ENCODE assay signal across 8 cellular contexts in the genomic region with DNA sequence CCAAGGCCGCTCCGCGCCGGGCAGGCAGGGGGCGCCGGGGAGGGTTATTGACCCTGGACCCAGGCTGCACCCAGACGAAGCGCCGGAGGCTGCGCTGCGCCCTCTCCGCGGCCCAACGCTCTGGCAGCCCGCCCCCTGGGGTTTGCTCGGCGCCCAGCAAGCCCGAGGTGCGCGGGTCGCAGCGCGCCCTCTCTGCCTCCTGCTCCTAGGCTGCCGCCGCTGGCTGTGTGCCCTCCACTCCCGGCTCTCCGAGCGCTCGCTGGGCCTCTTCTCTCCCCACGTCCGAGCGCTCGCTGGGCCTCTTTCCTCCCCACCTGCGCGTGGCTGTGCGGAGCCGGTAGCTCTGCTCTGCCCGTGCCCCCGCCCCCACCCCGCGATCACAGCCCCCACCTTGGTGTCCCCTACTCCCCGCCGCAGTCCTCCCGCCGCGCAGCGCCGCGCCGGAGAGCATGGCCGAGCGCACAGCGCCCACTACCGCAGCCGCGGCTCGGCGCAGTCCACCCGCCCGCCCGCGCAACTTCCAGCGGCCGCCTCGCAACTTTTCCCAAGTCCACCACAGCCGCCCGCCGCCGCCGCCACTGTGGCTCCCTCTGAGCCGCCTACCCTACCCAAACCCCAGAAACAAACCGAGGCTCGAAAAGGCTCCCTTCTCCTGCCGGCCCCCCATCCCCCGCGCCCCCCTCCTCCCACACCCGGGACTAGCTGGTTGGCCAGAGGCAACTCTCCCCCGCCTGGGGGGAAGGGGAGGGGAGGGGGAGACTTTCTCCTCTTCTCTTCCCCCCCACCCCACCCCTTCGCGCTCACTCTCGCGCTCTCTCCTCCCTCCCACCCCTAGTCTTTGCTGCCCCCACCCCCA.
DNase-seq lines count a peak whose midpoint lies in the region; ATAC-seq and TF ChIP-seq lines count a peak whose summit lies in the region.

No MANE protein-coding gene starts in this region.

- no peaks in the 10 kb centered on the region for H3K9me3 Mint-ChIP-seq in nephron progenitor cell

- peak overlapping the region; percentile 47 for H3K4me3 ChIP-seq in AG09309 (ENCODE audit: control insufficient read depth, low read depth, low read length)
- H3K4me3 ChIP-seq in foreskin fibroblast (ENCODE audit: low read depth in 1 of 2, low read length in 2 of 2), result peak overlapping the region; percentile 37 to 61

- peaks cover 84% of the 10 kb centered on the region for H3K27me3 Mint-ChIP-seq in nephron progenitor cell (ENCODE audit: low read depth, poor library complexity)

- TF ChIP-seq CTCF in AG09309 (IDR thresholded peaks at IDR 0.05; ENCODE audit: control insufficient read depth, insufficient read depth, low read depth, low read length, missing control alignments) (peak; percentile 24), foreskin fibroblast (IDR thresholded peaks at IDR 0.05; ENCODE audit: low read depth, low read length) (peak; percentile 16), nephron progenitor cell (IDR thresholded peaks at IDR 0.05) (peak; percentile 75)

- peak overlapping the region; percentile 25 for H3K27ac Mint-ChIP-seq in nephron progenitor cell

- no peak for DNase-seq in AG09309 (ENCODE audit: low read depth)
- DNase-seq in NCI-H2107 treated with DMSO at 0.1 percent for 48 hours (lab: John Stamatoyannopoulos, UW; ENCODE audit: unreplicated experiment), result peak; percentile 88
- DNase-seq in activated CD8-positive, alpha-beta memory T cell treated with anti-CD3 and anti-CD28 coated beads, Interleukin-2, amount 50 U/mL, for 48 hours, result peak; percentile 76
- peak; percentile 54 to 85 for DNase-seq in foreskin fibroblast
- peak; percentile 91 for DNase-seq in nephron progenitor cell
- no peak for DNase-seq in COLO829 (ENCODE audit: low spot score)

- peak; percentile 67 for ATAC-seq in GM18517 (IDR thresholded peaks at IDR 0.05; ENCODE audit: unreplicated experiment)
- peak; percentile 46 for ATAC-seq in HG03066 (IDR thresholded peaks at IDR 0.05; ENCODE audit: low read depth, unreplicated experiment)

- peaks cover 84% of the 10 kb centered on the region for H3K4me1 Mint-ChIP-seq in nephron progenitor cell

- H3K36me3 Mint-ChIP-seq in nephron progenitor cell (ENCODE audit: low read depth), result no peaks in the 10 kb centered on the region

- peak overlapping the region; percentile 87 for H3K4me3 Mint-ChIP-seq in nephron progenitor cell

Comparison
In these comparisons a context has a peak if more than half of its experiments do, and no peak if none do; other contexts are left out.
1. DNase-seq: peak in NCI-H2107 treated with DMSO at 0.1 percent for 48 hours (single experiment), activated CD8-positive, alpha-beta memory T cell treated with anti-CD3 and anti-CD28 coated beads, Interleukin-2, amount 50 U/mL, for 48 hours (single experiment), foreskin fibroblast (2 of 2) and nephron progenitor cell (single experiment); none in AG09309 (single experiment) and COLO829 (single experiment).
2. CTCF ChIP-seq: peak in every context shown above with its lines; median percentile 75 in nephron progenitor cell; 24 in AG09309; 16 in foreskin fibroblast.